ENCODE assay signal across 13 cellular contexts in the genomic region with DNA sequence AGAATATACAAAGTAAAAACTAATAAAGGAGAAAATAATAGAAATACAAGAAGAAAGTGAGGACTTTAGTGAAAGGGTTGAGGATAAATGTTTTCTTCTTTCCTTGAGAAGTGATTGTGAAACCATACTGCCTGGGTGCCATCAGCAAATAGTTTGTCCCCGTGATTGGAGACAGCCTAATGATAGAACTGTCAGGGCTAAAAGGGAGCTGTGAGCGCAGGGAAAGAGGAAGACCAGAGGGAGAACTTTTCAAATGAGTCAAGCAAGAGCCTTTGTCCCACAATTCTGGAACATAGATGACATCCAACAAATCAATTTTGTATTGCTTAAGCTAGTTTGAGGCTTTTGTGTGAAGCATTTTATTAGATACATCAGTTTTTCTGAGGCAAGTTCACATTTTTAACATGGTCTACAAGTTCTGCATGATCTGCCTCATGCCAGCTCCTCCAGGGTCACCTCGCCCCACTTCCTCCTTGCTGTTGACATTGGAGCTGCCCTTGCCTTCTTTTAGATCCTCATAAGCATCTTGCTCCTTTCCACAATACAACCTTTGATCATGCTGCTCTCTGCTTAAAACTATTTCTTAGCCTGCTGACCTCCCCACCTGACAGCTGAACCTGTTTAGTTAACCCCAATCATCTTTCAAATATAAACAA.
DNase-seq lines count a peak whose midpoint lies in the region; ATAC-seq and TF ChIP-seq lines count a peak whose summit lies in the region.
"Had no signal": no experiment of that assay in that cellular context is flagged by ENCODE, and none has a peak within 500 bp of the region (broad histone marks: within the 10 kb centered on the region; RNA-seq: fewer than 3 reads in every experiment).

No MANE protein-coding gene starts in this region.

- H3K4me3 ChIP-seq in upper lobe of right lung = no peak overlapping the region
- H3K4me3 ChIP-seq: HAP-1 had no signal

- H3K4me1 ChIP-seq in upper lobe of right lung = no peaks in the 10 kb centered on the region
- H3K4me1 ChIP-seq: HAP-1 had no signal

- ATAC-seq in upper lobe of right lung (peak; percentile 59), GM21619 (IDR thresholded peaks at IDR 0.05; ENCODE audit: unreplicated experiment) (no peak)

- no peak overlapping the region for H3K27ac ChIP-seq in upper lobe of right lung

- no peaks in the 10 kb centered on the region for H3K36me3 ChIP-seq in upper lobe of right lung
- H3K36me3 ChIP-seq: HAP-1 had no signal

- H3K27me3 ChIP-seq in upper lobe of right lung = no peaks in the 10 kb centered on the region

- no peak for TF ChIP-seq RAD21 in Ishikawa (IDR thresholded peaks at IDR 0.05; ENCODE audit: low read depth)

- no peak for TF ChIP-seq CTCF in upper lobe of right lung (IDR thresholded peaks at IDR 0.05)

- peak; percentile 39 for DNase-seq in NOMO-1 treated with dmso at 0.1 percent for 144 hours (lab: John Stamatoyannopoulos, UW; ENCODE audit: unreplicated experiment)
- peak; percentile 5 for DNase-seq in left kidney (ENCODE audit: low read depth, low spot score)
- no peak for DNase-seq in upper lobe of right lung
- DNase-seq in stimulated activated naive CD4-positive, alpha-beta T cell treated with Interleukin-2 at 50 U/mL for 16 hours (lab: John Stamatoyannopoulos, UW) = no peak
- DNase-seq in T1000 (lab: John Stamatoyannopoulos, UW) = no peak
- DNase-seq: C1 segment of cervical spinal cord; CD4-positive, alpha-beta memory T cell; DMS153; DMS79 treated with DMSO at 0.1 percent for 48 hours; EL had no signal

- intact Hi-C loops in upper lobe of right lung (cut with DNase I) = no loop called here

- peak; percentile 80 for TF ChIP-seq EP300 in Ishikawa (IDR thresholded peaks at IDR 0.05; ENCODE audit: borderline replicate concordance)

- H3K9me3 ChIP-seq in upper lobe of right lung = no peaks in the 10 kb centered on the region
- H3K9me3 ChIP-seq: HAP-1 had no signal

TF ChIP-seq in Ishikawa, 13 proteins besides CTCF, POLR2A, EP300 and RAD21:
- TF ChIP-seq CEBPB (IDR thresholded peaks at IDR 0.05) (no peak), TAF1 (IDR thresholded peaks at IDR 0.05; ENCODE audit: low read depth) (no peak), EGR1 (IDR thresholded peaks at IDR 0.05) (no peak), TEAD4 (IDR thresholded peaks at IDR 0.05) (peak; percentile 43), FOXM1 (IDR thresholded peaks at IDR 0.05; ENCODE audit: borderline replicate concordance, low read depth) (0 out of 2 replicates have a peak, but pooled peaks have one; percentile 25), NFIC (IDR thresholded peaks at IDR 0.05) (peak; percentile 35; the same call in 1 of the 2 replicates), ZBTB7A (IDR thresholded peaks at IDR 0.05; ENCODE audit: low read depth) (no peak), TCF12 (IDR thresholded peaks at IDR 0.05; ENCODE audit: low read depth) (peak; percentile 68), CREB1 (IDR thresholded peaks at IDR 0.05; ENCODE audit: low read depth) (no peak), YY1 (IDR thresholded peaks at IDR 0.05; ENCODE audit: low read depth) (no peak)
- TF ChIP-seq, protein P1, sequence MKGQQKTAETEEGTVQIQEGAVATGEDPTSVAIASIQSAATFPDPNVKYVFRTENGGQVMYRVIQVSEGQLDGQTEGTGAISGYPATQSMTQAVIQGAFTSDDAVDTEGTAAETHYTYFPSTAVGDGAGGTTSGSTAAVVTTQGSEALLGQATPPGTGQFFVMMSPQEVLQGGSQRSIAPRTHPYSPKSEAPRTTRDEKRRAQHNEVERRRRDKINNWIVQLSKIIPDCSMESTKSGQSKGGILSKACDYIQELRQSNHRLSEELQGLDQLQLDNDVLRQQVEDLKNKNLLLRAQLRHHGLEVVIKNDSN (IDR thresholded peaks at IDR 0.05) = no peak
- TF ChIP-seq, protein P2, sequence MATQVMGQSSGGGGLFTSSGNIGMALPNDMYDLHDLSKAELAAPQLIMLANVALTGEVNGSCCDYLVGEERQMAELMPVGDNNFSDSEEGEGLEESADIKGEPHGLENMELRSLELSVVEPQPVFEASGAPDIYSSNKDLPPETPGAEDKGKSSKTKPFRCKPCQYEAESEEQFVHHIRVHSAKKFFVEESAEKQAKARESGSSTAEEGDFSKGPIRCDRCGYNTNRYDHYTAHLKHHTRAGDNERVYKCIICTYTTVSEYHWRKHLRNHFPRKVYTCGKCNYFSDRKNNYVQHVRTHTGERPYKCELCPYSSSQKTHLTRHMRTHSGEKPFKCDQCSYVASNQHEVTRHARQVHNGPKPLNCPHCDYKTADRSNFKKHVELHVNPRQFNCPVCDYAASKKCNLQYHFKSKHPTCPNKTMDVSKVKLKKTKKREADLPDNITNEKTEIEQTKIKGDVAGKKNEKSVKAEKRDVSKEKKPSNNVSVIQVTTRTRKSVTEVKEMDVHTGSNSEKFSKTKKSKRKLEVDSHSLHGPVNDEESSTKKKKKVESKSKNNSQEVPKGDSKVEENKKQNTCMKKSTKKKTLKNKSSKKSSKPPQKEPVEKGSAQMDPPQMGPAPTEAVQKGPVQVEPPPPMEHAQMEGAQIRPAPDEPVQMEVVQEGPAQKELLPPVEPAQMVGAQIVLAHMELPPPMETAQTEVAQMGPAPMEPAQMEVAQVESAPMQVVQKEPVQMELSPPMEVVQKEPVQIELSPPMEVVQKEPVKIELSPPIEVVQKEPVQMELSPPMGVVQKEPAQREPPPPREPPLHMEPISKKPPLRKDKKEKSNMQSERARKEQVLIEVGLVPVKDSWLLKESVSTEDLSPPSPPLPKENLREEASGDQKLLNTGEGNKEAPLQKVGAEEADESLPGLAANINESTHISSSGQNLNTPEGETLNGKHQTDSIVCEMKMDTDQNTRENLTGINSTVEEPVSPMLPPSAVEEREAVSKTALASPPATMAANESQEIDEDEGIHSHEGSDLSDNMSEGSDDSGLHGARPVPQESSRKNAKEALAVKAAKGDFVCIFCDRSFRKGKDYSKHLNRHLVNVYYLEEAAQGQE (IDR thresholded peaks at IDR 0.05; ENCODE audit: low read depth) = no peak
- TF ChIP-seq, protein P3, sequence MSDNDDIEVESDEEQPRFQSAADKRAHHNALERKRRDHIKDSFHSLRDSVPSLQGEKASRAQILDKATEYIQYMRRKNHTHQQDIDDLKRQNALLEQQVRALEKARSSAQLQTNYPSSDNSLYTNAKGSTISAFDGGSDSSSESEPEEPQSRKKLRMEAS (IDR thresholded peaks at IDR 0.05) = no peak

Comparison
In these comparisons a context has a peak if more than half of its experiments do, and no peak if none do; other contexts are left out.
1. DNase-seq: peak in NOMO-1 treated with dmso at 0.1 percent for 144 hours (single experiment) and left kidney (single experiment); none in upper lobe of right lung (single experiment), stimulated activated naive CD4-positive, alpha-beta T cell treated with Interleukin-2 at 50 U/mL for 16 hours (single experiment) and T1000 (single experiment).